In genomic region chr1:193094112-193094511, GRCh38 we compare ENCODE assay signal across 32 cellular contexts.
"Had no signal": no experiment of that assay in that cellular context is flagged by ENCODE, and none has a peak within 500 bp of the region (broad histone marks: within the 10 kb centered on the region; RNA-seq: fewer than 3 reads in every experiment).

No MANE protein-coding gene starts in this region.

- DNase-seq: hypothalamus; immature natural killer cell; kidney; left colon; left lung; lower lobe of right lung; mammary epithelial cell; mesendoderm; naive B cell; natural killer cell; nucleus accumbens; pancreas; posterior cingulate gyrus; retina; right cardiac atrium; stimulated activated CD4-positive, alpha-beta T cell treated with anti-CD3 and anti-CD28 coated beads, Interleukin-12 subunit alpha, Interleukin-12 subunit beta, amount 100 ng/mL, for 4 hours; stimulated activated CD4-positive, alpha-beta T cell treated with anti-CD3 and anti-CD28 coated beads, Interleukin-15, amount 100 ng/mL, for 24 hours; stimulated activated CD4-positive, alpha-beta T cell treated with anti-CD3 and anti-CD28 coated beads, Interleukin-2, amount 100 ng/mL, for 24 hours; stimulated activated CD4-positive, alpha-beta T cell treated with anti-CD3 and anti-CD28 coated beads, Interleukin-4, amount 100 ng/mL, for 24 hours; stimulated activated naive CD4-positive, alpha-beta T cell; uterus had no signal

- H3K4me3 Mint-ChIP-seq: immature natural killer cell; mesothelial cell of epicardium; naive B cell; natural killer cell; stimulated activated effector memory CD8-positive, alpha-beta T cell treated with anti-CD3 and anti-CD28 coated beads, Interleukin-12 subunit alpha, Interleukin-12 subunit beta, amount 100 ng/mL, for 72 hours; stimulated activated naive CD8-positive, alpha-beta T cell treated with anti-CD3 and anti-CD28 coated beads, Interleukin-15, Interleukin-2, amounts not matched to agents 100 ng/mL and 50 ng/mL, for 24 hours; type B pancreatic cell had no signal

- H3K36me3 ChIP-seq: prostate gland, uterus had no signal

- H3K4me3 ChIP-seq: left lung, lower lobe of right lung, pancreas, prostate gland, skin epidermis, suprapubic skin, thoracic aorta, tibial nerve, uterus had no signal

- ATAC-seq: left colon; left lung; lower lobe of right lung; natural killer cell; pancreas; right cardiac atrium; sciatic nerve; stimulated activated effector memory CD8-positive, alpha-beta T cell treated with anti-CD3 and anti-CD28 coated beads, Interleukin-12 subunit alpha, Interleukin-12 subunit beta, amount 100 ng/mL, for 72 hours had no signal

- H3K27me3 ChIP-seq: left lung, pancreas, suprapubic skin, tibial nerve, uterus had no signal

- H3K9me3 Mint-ChIP-seq: immature natural killer cell; mesothelial cell of epicardium; naive B cell; natural killer cell; stimulated activated effector memory CD8-positive, alpha-beta T cell treated with anti-CD3 and anti-CD28 coated beads, Interleukin-12 subunit alpha, Interleukin-12 subunit beta, amount 100 ng/mL, for 72 hours; stimulated activated naive CD8-positive, alpha-beta T cell treated with anti-CD3 and anti-CD28 coated beads, Interleukin-15, Interleukin-2, amounts not matched to agents 100 ng/mL and 50 ng/mL, for 24 hours; type B pancreatic cell had no signal

- FAIRE-seq: islet of Langerhans, kidney, pancreas had no signal

- H3K4me1 Mint-ChIP-seq: immature natural killer cell; mesothelial cell of epicardium; naive B cell; natural killer cell; stimulated activated effector memory CD8-positive, alpha-beta T cell treated with anti-CD3 and anti-CD28 coated beads, Interleukin-12 subunit alpha, Interleukin-12 subunit beta, amount 100 ng/mL, for 72 hours had no signal

- H3K27ac Mint-ChIP-seq: naive B cell; stimulated activated naive CD8-positive, alpha-beta T cell treated with anti-CD3 and anti-CD28 coated beads, Interleukin-15, Interleukin-2, amounts not matched to agents 100 ng/mL and 50 ng/mL, for 24 hours; type B pancreatic cell had no signal

- H3K27me3 Mint-ChIP-seq: naive B cell; stimulated activated naive CD8-positive, alpha-beta T cell treated with anti-CD3 and anti-CD28 coated beads, Interleukin-15, Interleukin-2, amounts not matched to agents 100 ng/mL and 50 ng/mL, for 24 hours; type B pancreatic cell had no signal

- H3K9me3 ChIP-seq: left lung, lower lobe of right lung, pancreas, prostate gland, suprapubic skin, thoracic aorta, tibial nerve, uterus had no signal

- H3K4me1 ChIP-seq: left lung, lower lobe of right lung, pancreas, prostate gland, suprapubic skin, tibial nerve, uterus had no signal

- H3K27ac ChIP-seq: lower lobe of right lung, pancreas, prostate gland, skin epidermis, suprapubic skin, thoracic aorta, tibial nerve, uterus had no signal
